8 cellular contexts compared by ENCODE assay signal in the genomic region with DNA sequence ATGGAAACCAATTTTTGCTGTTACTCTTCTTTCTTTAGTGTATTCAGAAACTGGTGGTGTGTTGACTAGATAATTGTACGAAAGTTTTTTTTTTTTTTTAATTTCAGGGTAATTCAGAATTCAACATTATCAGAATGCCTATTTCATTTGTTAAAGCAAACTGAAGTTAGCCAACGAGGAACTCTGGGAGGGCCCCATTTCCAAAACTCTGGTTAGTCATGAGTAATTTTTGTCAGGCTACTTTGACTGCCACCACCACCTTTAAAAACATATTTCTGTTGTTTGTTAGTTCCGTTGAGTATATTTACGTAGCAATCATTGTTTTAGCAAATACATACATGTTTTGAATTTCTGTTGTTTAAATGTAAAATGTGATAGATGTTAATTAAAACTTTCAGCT. TPM values are rescaled to one million over a fixed set of nuclear protein-coding genes. Genes with fewer than 3 reads are reported as not detected.
DNase-seq lines count a peak whose midpoint lies in the region; ATAC-seq and TF ChIP-seq lines count a peak whose summit lies in the region.

No MANE protein-coding gene starts in this region.

- TF ChIP-seq CTCF in endodermal cell (conservative IDR thresholded peaks at IDR 0.05) = no peak
- TF ChIP-seq CTCF in osteoblast (IDR thresholded peaks at IDR 0.05; ENCODE audit: extremely low read depth, low read depth, low read length) = no peak

- peaks cover 25% of the 10 kb centered on the region for H3K27me3 Mint-ChIP-seq in endodermal cell (ENCODE audit: insufficient read depth)

- peak overlapping the region; percentile 92 for H3K27ac Mint-ChIP-seq in endodermal cell

- no peak overlapping the region for H2AFZ ChIP-seq in osteoblast (ENCODE audit: low read length)

- DNase-seq in EH (ENCODE audit: low read depth) (peak; percentile 38), OCI-M1 (lab: John Stamatoyannopoulos, UW) (peak; percentile 30), endodermal cell (no peak), osteoblast (ENCODE audit: insufficient read length, low spot score, missing footprints) (no peak), NCI-H2171 (lab: John Stamatoyannopoulos, UW) (no peak), occipital lobe (lab: John Stamatoyannopoulos, UW) (no peak), Ammon's horn (ENCODE audit: low spot score) (no peak)

- H3K9me3 Mint-ChIP-seq in endodermal cell = no peaks in the 10 kb centered on the region

- H3K36me3 Mint-ChIP-seq in endodermal cell (ENCODE audit: low read depth) = peaks cover 34% of the 10 kb centered on the region

- H3K4me1 ChIP-seq in endodermal cell (ENCODE audit: control insufficient read depth, insufficient read depth, low read length) (no peaks in the 10 kb centered on the region), osteoblast (ENCODE audit: insufficient read depth, low read length) (peaks cover 13% of the 10 kb centered on the region)

- H3K4me1 Mint-ChIP-seq in endodermal cell = peaks cover 11% of the 10 kb centered on the region

- peaks cover 14% of the 10 kb centered on the region for H3K27me3 ChIP-seq in endodermal cell (ENCODE audit: control insufficient read depth, insufficient read depth, low read length, poor library complexity, severe bottlenecking)
- no peaks in the 10 kb centered on the region for H3K27me3 ChIP-seq in osteoblast (ENCODE audit: insufficient read depth, low read length)

- 34% methylated on average over 4 of the region's 4 CpGs; no CpG with 5 or more reads in 1 of the 2 experiments for WGBS in endodermal cell (ENCODE audit: insufficient coverage in 1 of 2, insufficient read length in 1 of 2), 2 experiments

- H3K9me3 ChIP-seq in endodermal cell (ENCODE audit: control insufficient read depth, low read length) = no peaks in the 10 kb centered on the region
- H3K9me3 ChIP-seq in osteoblast (ENCODE audit: low read depth, low read length) = no peaks in the 10 kb centered on the region

- peak overlapping the region; percentile 97 for H3K4me3 ChIP-seq in endodermal cell (ENCODE audit: low read length)
- H3K4me3 ChIP-seq in osteoblast (ENCODE audit: insufficient read depth, low read length) = peak overlapping the region; percentile 86

- peak overlapping the region; percentile 95 for H3K4me3 Mint-ChIP-seq in endodermal cell

- H3K27ac ChIP-seq in endodermal cell (ENCODE audit: low read depth, low read length) = no peak overlapping the region
- peak overlapping the region; percentile 66 for H3K27ac ChIP-seq in osteoblast (ENCODE audit: low read depth, low read length)

- H3K4me2 ChIP-seq in osteoblast (ENCODE audit: insufficient read depth, low read length) = peak overlapping the region; percentile 87

- peaks cover 8% of the 10 kb centered on the region for H4K20me1 ChIP-seq in osteoblast (ENCODE audit: insufficient read depth, low read length)

- H3K9ac ChIP-seq in endodermal cell (ENCODE audit: extremely low read depth, low read length, poor library complexity, severe bottlenecking) = peak overlapping the region; percentile 83

- no peak for ATAC-seq in GM21576 (IDR thresholded peaks at IDR 0.05; ENCODE audit: unreplicated experiment)

- H3K79me2 ChIP-seq in osteoblast (ENCODE audit: insufficient read depth, low read length) = peaks cover 50% of the 10 kb centered on the region

- H3K36me3 ChIP-seq in endodermal cell (ENCODE audit: control insufficient read depth, insufficient read depth, low read length) = peaks cover 28% of the 10 kb centered on the region
- H3K36me3 ChIP-seq in osteoblast (ENCODE audit: insufficient read depth, low read length) = peaks cover 5% of the 10 kb centered on the region

RNA-seq across cellular contexts. Expression of gene ZKSCAN8, which starts 0.8 kb away (rescaled TPM):
- 10 to 100 TPM; 29.0 to 41.6 TPM for total RNA-seq in endodermal cell
- 35.5 TPM for polyA plus RNA-seq in endodermal cell (2013, experiment 1 of 2)
- polyA plus RNA-seq in endodermal cell (2013, experiment 2 of 2) = 31.8 TPM
- total RNA-seq in osteoblast = 25.7 and 27.4 TPM in 2 replicates
- 28.2 TPM for total RNA-seq in occipital lobe

RNA-seq across cellular contexts. Expression of gene ZSCAN16, which starts 18.0 kb away (rescaled TPM):
- 1 to 10 TPM; 6.0 to 7.4 TPM for total RNA-seq in endodermal cell
- 6.1 TPM for polyA plus RNA-seq in endodermal cell (2013, experiment 1 of 2)
- 5.2 TPM for polyA plus RNA-seq in endodermal cell (2013, experiment 2 of 2)
- 3.3 and 4.1 TPM in 2 replicates for total RNA-seq in osteoblast
- 14.7 TPM for total RNA-seq in occipital lobe

Comparison
In these comparisons a context has a peak if more than half of its experiments do, and no peak if none do; other contexts are left out.
1. DNase-seq: peak in EH (single experiment) and OCI-M1 (single experiment); none in endodermal cell (single experiment), osteoblast (single experiment), NCI-H2171 (single experiment), occipital lobe (single experiment) and Ammon's horn (single experiment).